ENCODE assay signal across 2 cellular contexts in genomic region chr1:235270625-235271024, GRCh38.
TF ChIP-seq lines count a peak whose summit lies in the region.

No MANE protein-coding gene starts in this region.

TF ChIP-seq in HEK293, 187 proteins besides CTCF, POLR2A, EP300 and RAD21 (continued from another document and continues in another):
- TF ChIP-seq, protein P1, sequence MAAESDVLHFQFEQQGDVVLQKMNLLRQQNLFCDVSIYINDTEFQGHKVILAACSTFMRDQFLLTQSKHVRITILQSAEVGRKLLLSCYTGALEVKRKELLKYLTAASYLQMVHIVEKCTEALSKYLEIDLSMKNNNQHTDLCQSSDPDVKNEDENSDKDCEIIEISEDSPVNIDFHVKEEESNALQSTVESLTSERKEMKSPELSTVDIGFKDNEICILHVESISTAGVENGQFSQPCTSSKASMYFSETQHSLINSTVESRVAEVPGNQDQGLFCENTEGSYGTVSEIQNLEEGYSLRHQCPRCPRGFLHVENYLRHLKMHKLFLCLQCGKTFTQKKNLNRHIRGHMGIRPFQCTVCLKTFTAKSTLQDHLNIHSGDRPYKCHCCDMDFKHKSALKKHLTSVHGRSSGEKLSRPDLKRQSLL (tag by site-specific recombination; IDR thresholded peaks at IDR 0.05): no peak
- TF ChIP-seq ZSCAN23 (tag by site-specific recombination; IDR thresholded peaks at IDR 0.05) (no peak), GLIS2 (tag by site-specific recombination; IDR thresholded peaks at IDR 0.05) (no peak), ZNF660 (tag by site-specific recombination; IDR thresholded peaks at IDR 0.05) (no peak), ZNF398 (tag by site-specific recombination; IDR thresholded peaks at IDR 0.05) (no peak), ZNF248 (tag by site-specific recombination; IDR thresholded peaks at IDR 0.05) (no peak), ZNF571 (tag by site-specific recombination; IDR thresholded peaks at IDR 0.05) (no peak), ZNF791 (tag by site-specific recombination; IDR thresholded peaks at IDR 0.05) (no peak), MYNN (tag by site-specific recombination; IDR thresholded peaks at IDR 0.05; ENCODE audit: borderline replicate concordance) (no peak), ZBTB21 (tag by site-specific recombination; IDR thresholded peaks at IDR 0.05) (no peak), GLI4 (tag by site-specific recombination; IDR thresholded peaks at IDR 0.05) (no peak), TRIM28 (IDR thresholded peaks at IDR 0.05; ENCODE audit: borderline replicate concordance, low read length) (0 out of 2 replicates have a peak, but pooled peaks have one; percentile 20)
- TF ChIP-seq, protein P2, sequence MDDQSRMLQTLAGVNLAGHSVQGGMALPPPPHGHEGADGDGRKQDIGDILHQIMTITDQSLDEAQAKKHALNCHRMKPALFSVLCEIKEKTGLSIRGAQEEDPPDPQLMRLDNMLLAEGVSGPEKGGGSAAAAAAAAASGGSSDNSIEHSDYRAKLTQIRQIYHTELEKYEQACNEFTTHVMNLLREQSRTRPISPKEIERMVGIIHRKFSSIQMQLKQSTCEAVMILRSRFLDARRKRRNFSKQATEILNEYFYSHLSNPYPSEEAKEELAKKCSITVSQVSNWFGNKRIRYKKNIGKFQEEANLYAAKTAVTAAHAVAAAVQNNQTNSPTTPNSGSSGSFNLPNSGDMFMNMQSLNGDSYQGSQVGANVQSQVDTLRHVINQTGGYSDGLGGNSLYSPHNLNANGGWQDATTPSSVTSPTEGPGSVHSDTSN (CRISPR knock-in tag; IDR thresholded peaks at IDR 0.05): no peak
- TF ChIP-seq, protein P3, sequence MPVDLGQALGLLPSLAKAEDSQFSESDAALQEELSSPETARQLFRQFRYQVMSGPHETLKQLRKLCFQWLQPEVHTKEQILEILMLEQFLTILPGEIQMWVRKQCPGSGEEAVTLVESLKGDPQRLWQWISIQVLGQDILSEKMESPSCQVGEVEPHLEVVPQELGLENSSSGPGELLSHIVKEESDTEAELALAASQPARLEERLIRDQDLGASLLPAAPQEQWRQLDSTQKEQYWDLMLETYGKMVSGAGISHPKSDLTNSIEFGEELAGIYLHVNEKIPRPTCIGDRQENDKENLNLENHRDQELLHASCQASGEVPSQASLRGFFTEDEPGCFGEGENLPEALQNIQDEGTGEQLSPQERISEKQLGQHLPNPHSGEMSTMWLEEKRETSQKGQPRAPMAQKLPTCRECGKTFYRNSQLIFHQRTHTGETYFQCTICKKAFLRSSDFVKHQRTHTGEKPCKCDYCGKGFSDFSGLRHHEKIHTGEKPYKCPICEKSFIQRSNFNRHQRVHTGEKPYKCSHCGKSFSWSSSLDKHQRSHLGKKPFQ (tag by site-specific recombination; IDR thresholded peaks at IDR 0.05): no peak
- TF ChIP-seq, protein P4, sequence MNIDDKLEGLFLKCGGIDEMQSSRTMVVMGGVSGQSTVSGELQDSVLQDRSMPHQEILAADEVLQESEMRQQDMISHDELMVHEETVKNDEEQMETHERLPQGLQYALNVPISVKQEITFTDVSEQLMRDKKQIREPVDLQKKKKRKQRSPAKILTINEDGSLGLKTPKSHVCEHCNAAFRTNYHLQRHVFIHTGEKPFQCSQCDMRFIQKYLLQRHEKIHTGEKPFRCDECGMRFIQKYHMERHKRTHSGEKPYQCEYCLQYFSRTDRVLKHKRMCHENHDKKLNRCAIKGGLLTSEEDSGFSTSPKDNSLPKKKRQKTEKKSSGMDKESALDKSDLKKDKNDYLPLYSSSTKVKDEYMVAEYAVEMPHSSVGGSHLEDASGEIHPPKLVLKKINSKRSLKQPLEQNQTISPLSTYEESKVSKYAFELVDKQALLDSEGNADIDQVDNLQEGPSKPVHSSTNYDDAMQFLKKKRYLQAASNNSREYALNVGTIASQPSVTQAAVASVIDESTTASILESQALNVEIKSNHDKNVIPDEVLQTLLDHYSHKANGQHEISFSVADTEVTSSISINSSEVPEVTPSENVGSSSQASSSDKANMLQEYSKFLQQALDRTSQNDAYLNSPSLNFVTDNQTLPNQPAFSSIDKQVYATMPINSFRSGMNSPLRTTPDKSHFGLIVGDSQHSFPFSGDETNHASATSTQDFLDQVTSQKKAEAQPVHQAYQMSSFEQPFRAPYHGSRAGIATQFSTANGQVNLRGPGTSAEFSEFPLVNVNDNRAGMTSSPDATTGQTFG (tag by site-specific recombination; IDR thresholded peaks at IDR 0.05; ENCODE audit: borderline replicate concordance): no peak
- TF ChIP-seq, protein P5, sequence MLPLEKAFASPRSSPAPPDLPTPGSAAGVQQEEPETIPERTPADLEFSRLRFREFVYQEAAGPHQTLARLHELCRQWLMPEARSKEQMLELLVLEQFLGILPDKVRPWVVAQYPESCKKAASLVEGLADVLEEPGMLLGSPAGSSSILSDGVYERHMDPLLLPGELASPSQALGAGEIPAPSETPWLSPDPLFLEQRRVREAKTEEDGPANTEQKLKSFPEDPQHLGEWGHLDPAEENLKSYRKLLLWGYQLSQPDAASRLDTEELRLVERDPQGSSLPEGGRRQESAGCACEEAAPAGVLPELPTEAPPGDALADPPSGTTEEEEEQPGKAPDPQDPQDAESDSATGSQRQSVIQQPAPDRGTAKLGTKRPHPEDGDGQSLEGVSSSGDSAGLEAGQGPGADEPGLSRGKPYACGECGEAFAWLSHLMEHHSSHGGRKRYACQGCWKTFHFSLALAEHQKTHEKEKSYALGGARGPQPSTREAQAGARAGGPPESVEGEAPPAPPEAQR (tag by site-specific recombination; IDR thresholded peaks at IDR 0.05): no peak

TF ChIP-seq in WTC11, 78 proteins besides CTCF, POLR2A, EP300 and RAD21 (continued from another document):
- TF ChIP-seq CREM (CRISPR knock-in tag; IDR thresholded peaks at IDR 0.05) (no peak), ZNF512 (CRISPR knock-in tag; IDR thresholded peaks at IDR 0.05; ENCODE audit: borderline replicate concordance) (no peak)
